ENCODE assay signal across 13 cellular contexts in the genomic region with DNA sequence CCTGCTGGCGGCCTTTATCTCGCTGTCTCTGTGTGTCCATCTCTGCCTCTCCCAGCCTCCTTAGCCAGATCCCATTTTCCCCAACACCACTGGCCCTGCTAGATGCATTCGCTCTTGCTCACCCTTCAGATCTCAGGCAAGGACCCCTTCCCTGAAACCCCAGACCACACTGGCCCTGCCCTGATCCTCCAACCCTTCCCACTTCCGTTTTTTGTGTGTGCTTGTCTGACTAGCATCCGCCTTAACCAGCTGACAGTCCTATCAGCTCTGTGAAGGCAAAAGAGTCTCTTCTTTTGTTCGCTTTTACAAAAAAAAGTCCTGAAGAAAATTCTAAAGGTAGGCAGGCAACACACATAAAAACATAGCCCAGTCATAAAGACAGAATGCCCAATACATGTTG. TPM values are rescaled to one million over a fixed set of nuclear protein-coding genes. Genes with fewer than 3 reads are reported as not detected.
DNase-seq lines count a peak whose midpoint lies in the region; ATAC-seq, FAIRE-seq and TF ChIP-seq lines count a peak whose summit lies in the region.
"Had no signal": no experiment of that assay in that cellular context is flagged by ENCODE, and none has a peak within 500 bp of the region (broad histone marks: within the 10 kb centered on the region; RNA-seq: fewer than 3 reads in every experiment).

No MANE protein-coding gene starts in this region.

- peaks cover 10% of the 10 kb centered on the region for H3K27me3 Mint-ChIP-seq in activated T-cell treated with anti-CD3 and anti-CD28 coated beads, Interleukin-2, amount 50 U/mL, for 72 hours (ENCODE audit: low read depth)
- peaks cover 0 to 23% of the 10 kb centered on the region in 2 donors for H3K27me3 Mint-ChIP-seq in T-cell

- peaks cover 51 to 65% of the 10 kb centered on the region in 2 donors for H3K4me1 ChIP-seq in thyroid gland

- H3K36me3 ChIP-seq in thyroid gland = no peaks in the 10 kb centered on the region
- H3K36me3 ChIP-seq: cardiac muscle cell had no signal

- H3K4me3 Mint-ChIP-seq in activated T-cell treated with anti-CD3 and anti-CD28 coated beads, Interleukin-2, amount 50 U/mL, for 72 hours = peak overlapping the region; percentile 80 to 90
- H3K4me3 Mint-ChIP-seq in T-cell = peak overlapping the region; percentile 55 to 79 (median 76)

- H3K4me1 Mint-ChIP-seq in activated T-cell treated with anti-CD3 and anti-CD28 coated beads, Interleukin-2, amount 50 U/mL, for 72 hours (ENCODE audit: low read depth) = peaks cover 53% of the 10 kb centered on the region
- H3K4me1 Mint-ChIP-seq in T-cell = peaks cover 21 to 40% (median 34%) of the 10 kb centered on the region in 3 donors

- no peak for TF ChIP-seq CTCF in thyroid gland (IDR thresholded peaks at IDR 0.05)
- no peak for TF ChIP-seq CTCF in D721Med (IDR thresholded peaks at IDR 0.05; ENCODE audit: insufficient read depth, missing control alignments)

- H3K9me3 Mint-ChIP-seq in activated T-cell treated with anti-CD3 and anti-CD28 coated beads, Interleukin-2, amount 50 U/mL, for 72 hours = no peaks in the 10 kb centered on the region
- no peaks in the 10 kb centered on the region for H3K9me3 Mint-ChIP-seq in T-cell

- H3K36me3 Mint-ChIP-seq in activated T-cell treated with anti-CD3 and anti-CD28 coated beads, Interleukin-2, amount 50 U/mL, for 72 hours (ENCODE audit: insufficient read depth in 2 of 2) = no peaks in the 10 kb centered on the region
- no peaks in the 10 kb centered on the region for H3K36me3 Mint-ChIP-seq in T-cell

- POLR2A ChIA-PET in T-cell (lab: Charles Lee) = no interaction called here

- H3K27ac ChIP-seq in layer of hippocampus (ENCODE audit: low read depth, low read length) = peak overlapping the region; percentile 74
- H3K27ac ChIP-seq in thyroid gland = peak overlapping the region in 2 of 3 donors; percentile 47 to 71
- H3K27ac ChIP-seq: cardiac muscle cell had no signal

- intact Hi-C loops in thyroid gland (cut with DNase I) = no loop called here

- CTCF ChIA-PET in T-cell (lab: Charles Lee) = no interaction called here

- peak overlapping the region; percentile 32 for H3K27ac Mint-ChIP-seq in activated T-cell treated with anti-CD3 and anti-CD28 coated beads, Interleukin-2, amount 50 U/mL, for 72 hours
- peak overlapping the region; percentile 73 to 88 for H3K27ac Mint-ChIP-seq in T-cell

- H3K9me3 ChIP-seq in thyroid gland = no peaks in the 10 kb centered on the region

- no peak for FAIRE-seq in D721Med (lab: Jason Lieb, UNC)
- FAIRE-seq: GM12892, HTR-8/SVneo had no signal

- WGBS in thyroid gland, 2 donors = 92 to 93% methylated on average over 6 of the region's 6 CpGs

- TF ChIP-seq POLR2A in thyroid gland (IDR thresholded peaks at IDR 0.05) = no peak

- peak; percentile 26 to 46 for ATAC-seq in activated T-cell treated with anti-CD3 and anti-CD28 coated beads, Interleukin-2, amount 50 U/mL, for 72 hours (replicated peaks in 1 of 2)
- ATAC-seq in T-cell (replicated peaks in 1 of 4) = peak; percentile 24 to 82 (median 68)

- H3K4me3 ChIP-seq in thyroid gland (replicated peaks in 1 of 3) = no peak overlapping the region
- H3K4me3 ChIP-seq: cardiac muscle cell had no signal

- DNase-seq in activated T-cell treated with anti-CD3 and anti-CD28 coated beads, Interleukin-2, amount 50 U/mL, for 72 hours = peak; percentile 9 to 16
- DNase-seq in activated T-cell treated with anti-CD3 and anti-CD28 coated beads for 4 hours (no peak), T-cell (peak in 12 of 34 experiments; percentile 4 to 52 (median 14)), thyroid gland (no peak), NCI-H82 treated with DMSO at 0.1 percent for 48 hours (lab: John Stamatoyannopoulos, UW; ENCODE audit: unreplicated experiment) (no peak), D721Med (ENCODE audit: insufficient read length, low spot score) (no peak), NCI-H1417 (lab: John Stamatoyannopoulos, UW) (no peak)
- DNase-seq: HCEC 1CT, NCI-H748 treated with DMSO at 0.1 percent for 48 hours had no signal

- H3K27me3 ChIP-seq in layer of hippocampus (ENCODE audit: control insufficient read depth, insufficient read depth, low read length) (peaks cover 2% of the 10 kb centered on the region), thyroid gland (no peaks in the 10 kb centered on the region)
- H3K27me3 ChIP-seq: cardiac muscle cell had no signal

RNA-seq across cellular contexts. Expression of a gene that starts 28.7 kb away (rescaled TPM):
- total RNA-seq in activated T-cell treated with anti-CD3 and anti-CD28 coated beads, Interleukin-2, amount 50 U/mL, for 72 hours = 1 to 10 TPM in 1 of 2 donors, under 1 TPM in 1; 0.38 to 2.4 TPM
- 1 to 10 TPM in 4 of 5 donors, under 1 TPM in 1; 0.95 to 4.2 (median 1.3) TPM for total RNA-seq in T-cell
- 100 to 1,000 TPM in 1 of 4 donors, 10 to 100 TPM in 3; 43.2 to 104 (median 81.5) TPM for total RNA-seq in thyroid gland

Comparison
In these comparisons a context has a peak if more than half of its experiments do, and no peak if none do; other contexts are left out.
1. DNase-seq: peak in activated T-cell treated with anti-CD3 and anti-CD28 coated beads, Interleukin-2, amount 50 U/mL, for 72 hours (2 of 2); none in activated T-cell treated with anti-CD3 and anti-CD28 coated beads for 4 hours (single experiment), thyroid gland (0 of 2), NCI-H82 treated with DMSO at 0.1 percent for 48 hours (single experiment), D721Med (single experiment) and NCI-H1417 (0 of 3).
2. RNA of a gene that starts 28.7 kb away (total RNA-seq): 43.2 to 104 TPM in thyroid gland; 0.38 to 2.4 TPM in activated T-cell treated with anti-CD3 and anti-CD28 coated beads, Interleukin-2, amount 50 U/mL, for 72 hours and 0.95 to 4.2 TPM in T-cell; every median in the first group is over 4 times any median in the second.